16 cellular contexts compared by ENCODE assay signal in the genomic region with DNA sequence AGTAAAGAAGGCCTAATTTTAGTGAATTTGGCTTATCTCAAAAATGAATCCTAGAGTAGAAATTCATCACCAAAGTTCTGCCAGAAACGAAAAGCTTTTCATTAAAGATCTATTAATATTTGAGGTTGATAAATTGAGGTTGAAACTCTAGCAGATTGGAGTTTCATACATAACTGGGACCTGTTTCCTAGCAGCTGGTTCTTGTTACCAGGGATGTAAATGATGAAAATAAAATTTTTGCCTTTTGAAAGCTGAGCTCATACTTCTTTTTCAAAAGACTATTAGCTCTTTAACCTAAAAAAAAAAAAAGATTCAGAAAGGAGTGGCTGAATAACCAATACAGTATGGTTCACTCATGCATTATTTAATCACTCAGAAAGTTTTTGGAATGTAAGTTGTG.
DNase-seq lines count a peak whose midpoint lies in the region; TF ChIP-seq lines count a peak whose summit lies in the region.
"Had no signal": no experiment of that assay in that cellular context is flagged by ENCODE, and none has a peak within 500 bp of the region (broad histone marks: within the 10 kb centered on the region; RNA-seq: fewer than 3 reads in every experiment).

No MANE protein-coding gene starts in this region.

- H3K36me3 ChIP-seq in KMS-11 (ENCODE audit: insufficient read depth) (no peaks in the 10 kb centered on the region), adipocyte (ENCODE audit: control insufficient read depth, insufficient read depth, low read length, severe bottlenecking) (no peaks in the 10 kb centered on the region), neural progenitor cell (no peaks in the 10 kb centered on the region)
- H3K36me3 ChIP-seq: BLaER1 treated with 17β-estradiol and CSF1 and Interleukin-3, amounts not matched to agents 10 nM and 100 nM had no signal

- peak overlapping the region; percentile 55 for H3K27ac Mint-ChIP-seq in activated T-cell treated with anti-CD3 and anti-CD28 coated beads, Interleukin-2, amount 50 U/mL, for 24 hours
- H3K27ac Mint-ChIP-seq in mesothelial cell of epicardium (peak overlapping the region; percentile 73), neural progenitor cell (no peak overlapping the region)

- H3K4me2 ChIP-seq in KMS-11 (peak overlapping the region; percentile 21; the same call in 1 of the 2 replicates), neural progenitor cell (no peak overlapping the region)
- H3K4me2 ChIP-seq: BLaER1 treated with 17β-estradiol and CSF1 and Interleukin-3, amounts not matched to agents 10 nM and 100 nM had no signal

- TF ChIP-seq CTCF in KMS-11 (conservative IDR thresholded peaks at IDR 0.05; ENCODE audit: low read depth, low read length) (no peak), mesothelial cell of epicardium (IDR thresholded peaks at IDR 0.05; ENCODE audit: unreplicated experiment) (no peak), neural progenitor cell (IDR thresholded peaks at IDR 0.05) (no peak)

- peaks cover 52% of the 10 kb centered on the region for H3K4me1 Mint-ChIP-seq in activated T-cell treated with anti-CD3 and anti-CD28 coated beads, Interleukin-2, amount 50 U/mL, for 24 hours (ENCODE audit: low read depth)
- H3K4me1 Mint-ChIP-seq in mesothelial cell of epicardium (peaks cover 26% of the 10 kb centered on the region), neural progenitor cell (no peaks in the 10 kb centered on the region)

- H3K4me1 ChIP-seq in KMS-11 (ENCODE audit: low read depth, poor library complexity, severe bottlenecking) = peaks cover 12% of the 10 kb centered on the region
- peaks cover 16% of the 10 kb centered on the region for H3K4me1 ChIP-seq in adipocyte (ENCODE audit: control insufficient read depth, insufficient read depth, low read length)
- H3K4me1 ChIP-seq in neural progenitor cell = peaks cover 2% of the 10 kb centered on the region
- H3K4me1 ChIP-seq: BLaER1 treated with 17β-estradiol and CSF1 and Interleukin-3, amounts not matched to agents 10 nM and 100 nM had no signal

- peak overlapping the region; percentile 20; the same call in 1 of the 2 replicates for H3K27ac ChIP-seq in KMS-11
- no peak overlapping the region for H3K27ac ChIP-seq in neural progenitor cell
- H3K27ac ChIP-seq: BLaER1 treated with 17β-estradiol and CSF1 and Interleukin-3, amounts not matched to agents 10 nM and 100 nM had no signal

- no peaks in the 10 kb centered on the region for H3K9me3 Mint-ChIP-seq in activated T-cell treated with anti-CD3 and anti-CD28 coated beads, Interleukin-2, amount 50 U/mL, for 24 hours
- no peaks in the 10 kb centered on the region for H3K9me3 Mint-ChIP-seq in mesothelial cell of epicardium
- H3K9me3 Mint-ChIP-seq in neural progenitor cell = no peaks in the 10 kb centered on the region
- H3K9me3 Mint-ChIP-seq: CD8-positive, alpha-beta memory T cell had no signal

- no peaks in the 10 kb centered on the region for H3K9me3 ChIP-seq in adipocyte (ENCODE audit: control insufficient read depth, low read length)
- H3K9me3 ChIP-seq in neural progenitor cell (ENCODE audit: low read depth) = no peaks in the 10 kb centered on the region

- no peaks in the 10 kb centered on the region for H3F3A ChIP-seq in neural progenitor cell (ENCODE audit: low read depth)

- H4K20me1 ChIP-seq in KMS-11 (ENCODE audit: insufficient read depth) (no peaks in the 10 kb centered on the region), neural progenitor cell (ENCODE audit: low read depth) (no peaks in the 10 kb centered on the region)
- H4K20me1 ChIP-seq: BLaER1 treated with 17β-estradiol and CSF1 and Interleukin-3, amounts not matched to agents 10 nM and 100 nM had no signal

- H3K36me3 Mint-ChIP-seq in activated T-cell treated with anti-CD3 and anti-CD28 coated beads, Interleukin-2, amount 50 U/mL, for 24 hours (ENCODE audit: low read depth) = peaks cover 1% of the 10 kb centered on the region
- H3K36me3 Mint-ChIP-seq in mesothelial cell of epicardium (no peaks in the 10 kb centered on the region), neural progenitor cell (no peaks in the 10 kb centered on the region)
- H3K36me3 Mint-ChIP-seq: CD8-positive, alpha-beta memory T cell had no signal

- H3K27me3 ChIP-seq in KMS-11 (ENCODE audit: insufficient read depth, low read depth) (no peaks in the 10 kb centered on the region), adipocyte (replicated peaks; ENCODE audit: control insufficient read depth, insufficient read depth, low read length) (no peaks in the 10 kb centered on the region), neural progenitor cell (no peaks in the 10 kb centered on the region)
- H3K27me3 ChIP-seq: BLaER1 treated with 17β-estradiol and CSF1 and Interleukin-3, amounts not matched to agents 10 nM and 100 nM had no signal

- H2AFZ ChIP-seq in KMS-11 (ENCODE audit: low read depth) (no peak overlapping the region), neural progenitor cell (replicated peaks) (no peak overlapping the region)

- no peak for DNase-seq in activated T-cell treated with anti-CD3 and anti-CD28 coated beads, Interleukin-2, amount 50 U/mL, for 24 hours
- no peak for DNase-seq in activated T-cell treated with anti-CD3 and anti-CD28 coated beads, Interleukin-2, amount 50 U/mL, for 48 hours
- peak; percentile 55 for DNase-seq in adipocyte (ENCODE audit: low read depth)
- DNase-seq in mesothelial cell of epicardium (ENCODE audit: low spot score in 2 of 2, unreplicated experiment in 2 of 2) = no peak
- DNase-seq in Ammon's horn (ENCODE audit: low spot score) = no peak
- DNase-seq in neural progenitor cell (ENCODE audit: low spot score) = no peak
- DNase-seq in NK-92 (lab: John Stamatoyannopoulos, UW; ENCODE audit: unreplicated experiment) = no peak
- DNase-seq: CD8-positive, alpha-beta memory T cell; DMS79; KG1; NCI-H1092; NCI-H2227 treated with DMSO at 0.1 percent for 48 hours; NCI-H524 treated with DMSO at 0.1 percent for 48 hours; Right ventricle myocardium superior had no signal

- H3K9ac ChIP-seq in KMS-11 = no peak overlapping the region
- no peak overlapping the region for H3K9ac ChIP-seq in adipocyte (ENCODE audit: low read length)
- no peak overlapping the region for H3K9ac ChIP-seq in neural progenitor cell
- H3K9ac ChIP-seq: BLaER1 treated with 17β-estradiol and CSF1 and Interleukin-3, amounts not matched to agents 10 nM and 100 nM had no signal

- no peak overlapping the region for H3K4me3 ChIP-seq in KMS-11 (IDR thresholded peaks at IDR 0.05; ENCODE audit: insufficient read depth, low read depth, low read length)
- H3K4me3 ChIP-seq in adipocyte (ENCODE audit: low read length) = no peak overlapping the region
- no peak overlapping the region for H3K4me3 ChIP-seq in neural progenitor cell
- H3K4me3 ChIP-seq: BLaER1 treated with 17β-estradiol and CSF1 and Interleukin-3, amounts not matched to agents 10 nM and 100 nM had no signal

- no peaks in the 10 kb centered on the region for H3K79me2 ChIP-seq in KMS-11 (ENCODE audit: insufficient read depth, low read depth)
- no peaks in the 10 kb centered on the region for H3K79me2 ChIP-seq in neural progenitor cell (ENCODE audit: low read depth)

- no peak overlapping the region for H3K4me3 Mint-ChIP-seq in activated T-cell treated with anti-CD3 and anti-CD28 coated beads, Interleukin-2, amount 50 U/mL, for 24 hours
- no peak overlapping the region for H3K4me3 Mint-ChIP-seq in mesothelial cell of epicardium
- no peak overlapping the region for H3K4me3 Mint-ChIP-seq in neural progenitor cell
- H3K4me3 Mint-ChIP-seq: CD8-positive, alpha-beta memory T cell had no signal

- H3K27me3 Mint-ChIP-seq in activated T-cell treated with anti-CD3 and anti-CD28 coated beads, Interleukin-2, amount 50 U/mL, for 24 hours = no peaks in the 10 kb centered on the region
- no peaks in the 10 kb centered on the region for H3K27me3 Mint-ChIP-seq in mesothelial cell of epicardium (ENCODE audit: low read depth)
- no peaks in the 10 kb centered on the region for H3K27me3 Mint-ChIP-seq in neural progenitor cell (ENCODE audit: insufficient read depth, low read depth)
